In genomic region chr2:98445708-98446577, GRCh38 we compare ENCODE assay signal across 8 cellular contexts. TPM values are rescaled to one million over a fixed set of nuclear protein-coding genes. Genes with fewer than 3 reads are reported as not detected.
DNase-seq lines count a peak whose midpoint lies in the region; ATAC-seq, FAIRE-seq and TF ChIP-seq lines count a peak whose summit lies in the region.

No MANE protein-coding gene starts in this region.

- H3K9ac ChIP-seq in DND-41 (ENCODE audit: low read depth, low read length) = peak overlapping the region; percentile 77
- H3K9ac ChIP-seq in kidney (ENCODE audit: low read length in 2 of 2) = peak overlapping the region; percentile 58 to 83
- peak overlapping the region; percentile 77 to 89 (median 79) for H3K9ac ChIP-seq in subcutaneous abdominal adipose tissue (ENCODE audit: low read length in 5 of 5)

- peak overlapping the region; percentile 94 for H3K4me2 ChIP-seq in DND-41 (ENCODE audit: insufficient read depth, low read length)

- intact Hi-C loops in kidney (cut with DNase I) = no loop called here

- H3K4me3 ChIP-seq in DND-41 (ENCODE audit: low read depth in 1 of 2, low read length in 2 of 2) (peak overlapping the region; percentile 73 to 77), MG63 (peak overlapping the region; percentile 60), kidney (ENCODE audit: low read length in 2 of 2) (peak overlapping the region; percentile 70 to 78), subcutaneous abdominal adipose tissue (ENCODE audit: low read depth in 1 of 5, low read length in 5 of 5) (peak overlapping the region; percentile 71 to 88 (median 87))

- H3K9me3 ChIP-seq in DND-41 (ENCODE audit: insufficient read depth, low read length, severe bottlenecking) (no peaks in the 10 kb centered on the region), MG63 (no peaks in the 10 kb centered on the region), kidney (ENCODE audit: control insufficient read depth in 1 of 2, low read length in 2 of 2) (no peaks in the 10 kb centered on the region), subcutaneous abdominal adipose tissue (ENCODE audit: control insufficient read depth in 5 of 5, low read length in 5 of 5) (no peaks in the 10 kb centered on the region)

- H3K79me2 ChIP-seq in DND-41 (ENCODE audit: insufficient read depth, low read length) = peaks cover 58% of the 10 kb centered on the region

- peaks cover 28% of the 10 kb centered on the region; the same call in 1 of the 2 replicates for H4K20me1 ChIP-seq in DND-41 (ENCODE audit: insufficient read depth, low read length)

- ATAC-seq in DND-41 (ENCODE audit: insufficient read depth, low read depth) = 0 out of 3 replicates have a peak, but pooled peaks have one; percentile 11
- no peak for ATAC-seq in activated naive CD8-positive, alpha-beta T cell treated with anti-CD3 and anti-CD28 coated beads, Interleukin-2, amount 10 ng/mL, durations not matched to agents 7 days and 5 days (ENCODE audit: low read depth)

- FAIRE-seq in kidney (lab: Jason Lieb, UNC) = no peak

- H3K27ac Mint-ChIP-seq in activated naive CD8-positive, alpha-beta T cell treated with anti-CD3 and anti-CD28 coated beads, Interleukin-2, amount 10 ng/mL, durations not matched to agents 7 days and 5 days = peak overlapping the region; percentile 95

- H3K4me3 Mint-ChIP-seq in activated naive CD8-positive, alpha-beta T cell treated with anti-CD3 and anti-CD28 coated beads, Interleukin-2, amount 10 ng/mL, durations not matched to agents 7 days and 5 days = peak overlapping the region; percentile 96

- H3K4me1 ChIP-seq in DND-41 (ENCODE audit: insufficient read depth, low read length) = peaks cover 53% of the 10 kb centered on the region
- H3K4me1 ChIP-seq in kidney (ENCODE audit: control insufficient read depth in 1 of 2, insufficient read depth in 1 of 2, low read depth in 1 of 2, low read length in 2 of 2) = peaks cover 0 to 8% of the 10 kb centered on the region in 2 donors
- peaks cover 0 to 24% (median 23%) of the 10 kb centered on the region in 5 donors for H3K4me1 ChIP-seq in subcutaneous abdominal adipose tissue (ENCODE audit: control insufficient read depth in 5 of 5, insufficient read depth in 5 of 5, low read length in 5 of 5)

- no peaks in the 10 kb centered on the region for H3K36me3 ChIP-seq in DND-41 (ENCODE audit: insufficient read depth, low read length)
- H3K36me3 ChIP-seq in MG63 = no peaks in the 10 kb centered on the region
- no peaks in the 10 kb centered on the region for H3K36me3 ChIP-seq in kidney (ENCODE audit: control insufficient read depth in 1 of 2, insufficient read depth in 2 of 2, low read length in 2 of 2)
- no peaks in the 10 kb centered on the region for H3K36me3 ChIP-seq in subcutaneous abdominal adipose tissue (ENCODE audit: control insufficient read depth in 5 of 5, insufficient read depth in 5 of 5, low read length in 5 of 5)

- H3K27me3 Mint-ChIP-seq in activated naive CD8-positive, alpha-beta T cell treated with anti-CD3 and anti-CD28 coated beads, Interleukin-2, amount 10 ng/mL, durations not matched to agents 7 days and 5 days = no peaks in the 10 kb centered on the region

- POLR2A ChIA-PET in activated naive CD8-positive, alpha-beta T cell treated with anti-CD3 and anti-CD28 coated beads, Interleukin-2, amount 10 ng/mL, durations not matched to agents 7 days and 5 days (lab: Charles Lee) = interaction anchor here (0.6 to 5.1 kb wide), 13 partner anchors 10 to 800 kb away, joined by 3 to 64 read pairs (median 7); partner anchors contain the start of genes COX5B and MGAT4A

- H3K27me3 ChIP-seq in DND-41 (ENCODE audit: insufficient read depth, low read length, poor library complexity) (no peaks in the 10 kb centered on the region), MG63 (no peaks in the 10 kb centered on the region), subcutaneous abdominal adipose tissue (ENCODE audit: control insufficient read depth in 5 of 5, insufficient read depth in 4 of 5, low read length in 5 of 5) (no peaks in the 10 kb centered on the region)

- peak overlapping the region; percentile 57 for H2AFZ ChIP-seq in DND-41 (ENCODE audit: low read depth, low read length)

- DNase-seq in DND-41 (no peak), MG63 (no peak), kidney (no peak), dedifferentiated amniotic fluid mesenchymal stem cell (ENCODE audit: extremely low spot score) (no peak), COLO829 (ENCODE audit: low spot score) (no peak)
- no peak for DNase-seq in activated naive CD8-positive, alpha-beta T cell treated with anti-CD3 and anti-CD28 coated beads, Interleukin-2, amount 10 ng/mL, durations not matched to agents 7 days and 5 days
- no peak for DNase-seq in effector CD8-positive, alpha-beta T cell (lab: John Stamatoyannopoulos, UW)

- TF ChIP-seq CTCF in DND-41 (IDR thresholded peaks at IDR 0.05; ENCODE audit: borderline replicate concordance, extremely low read depth, low read length, poor library complexity, severe bottlenecking) (no peak), kidney (IDR thresholded peaks at IDR 0.05; ENCODE audit: borderline replicate concordance, extremely low read depth, insufficient read depth) (no peak)

- peak overlapping the region; percentile 71 for H3K27ac ChIP-seq in DND-41 (ENCODE audit: low read length)
- H3K27ac ChIP-seq in kidney (ENCODE audit: low read depth in 2 of 2, low read length in 2 of 2) = no peak overlapping the region
- peak overlapping the region; percentile 65 for H3K27ac ChIP-seq in subcutaneous abdominal adipose tissue (ENCODE audit: low read depth, low read length)

- peaks cover 41% of the 10 kb centered on the region for H3K4me1 Mint-ChIP-seq in activated naive CD8-positive, alpha-beta T cell treated with anti-CD3 and anti-CD28 coated beads, Interleukin-2, amount 10 ng/mL, durations not matched to agents 7 days and 5 days

- no peaks in the 10 kb centered on the region for H3K9me3 Mint-ChIP-seq in activated naive CD8-positive, alpha-beta T cell treated with anti-CD3 and anti-CD28 coated beads, Interleukin-2, amount 10 ng/mL, durations not matched to agents 7 days and 5 days

- peaks cover 12% of the 10 kb centered on the region for H3K36me3 Mint-ChIP-seq in activated naive CD8-positive, alpha-beta T cell treated with anti-CD3 and anti-CD28 coated beads, Interleukin-2, amount 10 ng/mL, durations not matched to agents 7 days and 5 days

RNA-seq across cellular contexts. Expression of gene INPP4A, which starts 1.3 kb away (rescaled TPM):
- total RNA-seq in MG63 (2014; rRNA removed; shearing (Covaris generic); ENCODE audit: low replicate concordance) = 8.4 and 12.6 TPM in 2 replicates
- total RNA-seq in activated naive CD8-positive, alpha-beta T cell treated with anti-CD3 and anti-CD28 coated beads, Interleukin-2, amount 10 ng/mL, durations not matched to agents 7 days and 5 days = 100 to 1,000 TPM; 147 to 159 TPM
- total RNA-seq in kidney = 27.9 TPM
- polyA plus RNA-seq in kidney (ENCODE audit: insufficient read depth, low read depth, low replicate concordance) = 4.1 TPM

Comparison
In these comparisons a context has a peak if more than half of its experiments do, and no peak if none do; other contexts are left out.
1. H3K27ac ChIP-seq: peak in DND-41 (single experiment) and subcutaneous abdominal adipose tissue (single experiment); none in kidney (0 of 2).
2. Peak in every context shown above with its lines, with median percentiles within 50 percentile points of each other: H3K4me3 ChIP-seq and H3K9ac ChIP-seq.